31 cellular contexts compared by ENCODE assay signal in the genomic region with DNA sequence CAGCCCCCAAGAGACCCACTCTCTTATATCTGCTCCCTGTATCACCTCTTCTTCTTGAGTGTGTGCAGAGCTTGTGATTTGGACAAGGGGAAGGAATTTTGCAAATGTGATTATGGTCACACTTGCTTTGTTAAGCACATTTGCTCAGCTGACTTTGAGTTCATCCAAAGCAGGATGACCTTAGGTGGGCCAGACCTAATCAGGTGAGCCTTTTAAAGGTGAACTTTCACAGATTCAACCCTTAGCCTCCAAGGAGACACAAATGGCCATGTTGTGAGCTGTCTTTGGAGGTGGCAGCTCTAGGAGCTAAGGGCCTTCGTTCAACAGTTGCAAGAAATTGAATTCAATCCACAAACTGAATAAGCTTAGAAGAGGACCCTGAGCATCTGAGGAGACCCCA.
DNase-seq lines count a peak whose midpoint lies in the region; ATAC-seq, FAIRE-seq and TF ChIP-seq lines count a peak whose summit lies in the region.
"Had no signal": no experiment of that assay in that cellular context is flagged by ENCODE, and none has a peak within 500 bp of the region (broad histone marks: within the 10 kb centered on the region; RNA-seq: fewer than 3 reads in every experiment).

No MANE protein-coding gene starts in this region.

- no peak overlapping the region for H2AFZ ChIP-seq in K562 (ENCODE audit: low read depth, low read length)

- in situ Hi-C loops in K562 (cut with MboI) = no loop called here

- no peaks in the 10 kb centered on the region for H3K27me3 ChIP-seq in K562 (ENCODE audit: control insufficient read depth in 2 of 2, insufficient read depth in 2 of 2, low read length in 2 of 2)
- H3K27me3 ChIP-seq: BE2C; BLaER1; BLaER1 treated with 17β-estradiol and CSF1 and Interleukin-3, amounts not matched to agents 10 nM and 100 nM had no signal

- H3K9me1 ChIP-seq in K562 (ENCODE audit: control insufficient read depth, insufficient read depth, low read length) = no peaks in the 10 kb centered on the region

- TF ChIP-seq POLR2A in K562 (conservative IDR thresholded peaks at IDR 0.05) = no peak

- no peak for TF ChIP-seq RAD21 in K562 (CRISPR knock-in tag; conservative IDR thresholded peaks at IDR 0.05 in 1 of 2, IDR thresholded peaks at IDR 0.05 in 1 of 2)

- DNase-seq in K562 (ENCODE audit: extremely low read depth in 1 of 4, low spot score in 3 of 4) = no peak
- DNase-seq in NAMALWA (ENCODE audit: low spot score) = no peak
- no peak for DNase-seq in SW480 (ENCODE audit: low spot score)
- DNase-seq: 8988T; ACHN; AML-193; BE2C; C1 segment of cervical spinal cord; Caco-2; Calu3; CD4-positive, alpha-beta memory T cell; CD4-positive, alpha-beta T cell; CD4-positive, CD25-positive, alpha-beta regulatory T cell; CD8-positive, alpha-beta memory T cell; CD8-positive, alpha-beta T cell; COR-L47; DMS 273 treated with DMSO at 0.1 percent for 48 hours; DMS153; DMS53; DMS79; DMS79 treated with DMSO at 0.1 percent for 48 hours; DND-41; EL had no signal

- H3K9me3 ChIP-seq in HEK293 (ENCODE audit: control insufficient read depth, insufficient read depth, low read depth, low read length) (no peaks in the 10 kb centered on the region), K562 (replicated peaks; ENCODE audit: control insufficient read depth, insufficient read depth, low read depth, low read length) (no peaks in the 10 kb centered on the region)
- H3K9me3 ChIP-seq: A549; BE2C; BLaER1; BLaER1 treated with 17β-estradiol and CSF1 and Interleukin-3, amounts not matched to agents 10 nM and 100 nM; Caco-2 had no signal

- H3K4me3 ChIP-seq in HEK293 (ENCODE audit: low read depth, low read length) (no peak overlapping the region), K562 (no peak overlapping the region)
- H3K4me3 ChIP-seq: A549; BLaER1; BLaER1 treated with 17β-estradiol and CSF1 and Interleukin-3, amounts not matched to agents 10 nM and 100 nM had no signal

- TF ChIP-seq CTCF in HEK293 (tag by site-specific recombination; IDR thresholded peaks at IDR 0.05) (no peak), K562 (IDR thresholded peaks at IDR 0.05 in 2 of 3, conservative IDR thresholded peaks at IDR 0.05 in 1 of 3; ENCODE audit: insufficient read depth in 2 of 3, low read depth in 1 of 3, low read length in 3 of 3) (no peak)

- no peak for FAIRE-seq in K562 (lab: Jason Lieb, UNC)
- FAIRE-seq: A204.1, A549, D721Med had no signal

- no peak overlapping the region for H3K9ac ChIP-seq in K562 (ENCODE audit: insufficient read depth in 1 of 2, low read depth in 2 of 2, low read length in 2 of 2)
- H3K9ac ChIP-seq: BLaER1; BLaER1 treated with 17β-estradiol and CSF1 and Interleukin-3, amounts not matched to agents 10 nM and 100 nM had no signal

- 0% methylated on average over 1 of the region's 1 CpG for WGBS in K562 (ENCODE audit: insufficient coverage, low coverage, missing lambda C conversion rate)

- no peaks in the 10 kb centered on the region for H4K20me1 ChIP-seq in K562 (replicated peaks; ENCODE audit: control insufficient read depth, insufficient read depth, low read length)
- H4K20me1 ChIP-seq: BLaER1; BLaER1 treated with 17β-estradiol and CSF1 and Interleukin-3, amounts not matched to agents 10 nM and 100 nM had no signal

- POLR2A ChIA-PET in HEK293 (lab: Yijun Ruan, JAX) = no interaction called here
- POLR2A ChIA-PET in K562 (lab: Yijun Ruan, JAX) = no interaction called here

- H3K27ac ChIP-seq in HEK293 (ENCODE audit: extremely low read depth, low read depth, low read length) = no peak overlapping the region
- H3K27ac ChIP-seq in K562 (ENCODE audit: extremely low read depth, low read depth, low read length) = no peak overlapping the region
- H3K27ac ChIP-seq: 22Rv1; A549; BLaER1; BLaER1 treated with 17β-estradiol and CSF1 and Interleukin-3, amounts not matched to agents 10 nM and 100 nM; C4-2B had no signal

- CTCF ChIA-PET in HEK293 (lab: Yijun Ruan, JAX) = no interaction called here
- CTCF ChIA-PET in K562 (lab: Yijun Ruan, JAX; ENCODE audit: low intra/inter-chr PET ratio) = no interaction called here

- H3K79me2 ChIP-seq in K562 (ENCODE audit: control insufficient read depth, insufficient read depth, low read length) = no peaks in the 10 kb centered on the region

- intact Hi-C loops in K562 (cut with micrococcal nuclease) = no loop called here

- H3K36me3 ChIP-seq in HEK293 (ENCODE audit: control insufficient read depth in 2 of 2, insufficient read depth in 1 of 2, low read length in 2 of 2) = no peaks in the 10 kb centered on the region
- H3K36me3 ChIP-seq in K562 (ENCODE audit: control insufficient read depth, insufficient read depth, low read length) = no peaks in the 10 kb centered on the region
- H3K36me3 ChIP-seq: BE2C; BLaER1; BLaER1 treated with 17β-estradiol and CSF1 and Interleukin-3, amounts not matched to agents 10 nM and 100 nM had no signal

- no TSS peak for BruUV-seq in K562 (replicated peaks; lab: Mats Ljungman, UMichigan)

- H3K4me1 ChIP-seq in HEK293 (ENCODE audit: control insufficient read depth, insufficient read depth, low read length) = no peaks in the 10 kb centered on the region
- no peaks in the 10 kb centered on the region for H3K4me1 ChIP-seq in K562 (replicated peaks in 1 of 2; ENCODE audit: control insufficient read depth in 2 of 2, insufficient read depth in 2 of 2, low read length in 2 of 2)
- H3K4me1 ChIP-seq: A549, BE2C, Caco-2 had no signal

- H3K4me2 ChIP-seq in K562 (ENCODE audit: insufficient read depth, low read length) = no peak overlapping the region
- H3K4me2 ChIP-seq: A549; BLaER1; BLaER1 treated with 17β-estradiol and CSF1 and Interleukin-3, amounts not matched to agents 10 nM and 100 nM had no signal

- ATAC-seq in K562 = no peak
- ATAC-seq: A549; CD8-positive, alpha-beta T cell had no signal

- no peak for TF ChIP-seq EP300 in K562 (IDR thresholded peaks at IDR 0.05; ENCODE audit: low read length)

TF ChIP-seq in HEK293, 187 proteins besides CTCF, POLR2A, EP300 and RAD21:
- TF ChIP-seq ZNF10 (tag by site-specific recombination; IDR thresholded peaks at IDR 0.05) = peak; percentile 71; the same call in 1 of the 2 replicates
- no peak for TF ChIP-seq ZNF223 (tag by site-specific recombination; IDR thresholded peaks at IDR 0.05)
TF ChIP-seq in HEK293: peak in this region for 1.

TF ChIP-seq in K562, 482 proteins besides CTCF, POLR2A, EP300 and RAD21:
- TF ChIP-seq ZNF134 (CRISPR knock-in tag; conservative IDR thresholded peaks at IDR 0.05) = peak; percentile 86
- TF ChIP-seq, protein P1, sequence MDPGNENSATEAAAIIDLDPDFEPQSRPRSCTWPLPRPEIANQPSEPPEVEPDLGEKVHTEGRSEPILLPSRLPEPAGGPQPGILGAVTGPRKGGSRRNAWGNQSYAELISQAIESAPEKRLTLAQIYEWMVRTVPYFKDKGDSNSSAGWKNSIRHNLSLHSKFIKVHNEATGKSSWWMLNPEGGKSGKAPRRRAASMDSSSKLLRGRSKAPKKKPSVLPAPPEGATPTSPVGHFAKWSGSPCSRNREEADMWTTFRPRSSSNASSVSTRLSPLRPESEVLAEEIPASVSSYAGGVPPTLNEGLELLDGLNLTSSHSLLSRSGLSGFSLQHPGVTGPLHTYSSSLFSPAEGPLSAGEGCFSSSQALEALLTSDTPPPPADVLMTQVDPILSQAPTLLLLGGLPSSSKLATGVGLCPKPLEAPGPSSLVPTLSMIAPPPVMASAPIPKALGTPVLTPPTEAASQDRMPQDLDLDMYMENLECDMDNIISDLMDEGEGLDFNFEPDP (CRISPR knock-in tag; IDR thresholded peaks at IDR 0.05) = no peak
